In the genomic region with DNA sequence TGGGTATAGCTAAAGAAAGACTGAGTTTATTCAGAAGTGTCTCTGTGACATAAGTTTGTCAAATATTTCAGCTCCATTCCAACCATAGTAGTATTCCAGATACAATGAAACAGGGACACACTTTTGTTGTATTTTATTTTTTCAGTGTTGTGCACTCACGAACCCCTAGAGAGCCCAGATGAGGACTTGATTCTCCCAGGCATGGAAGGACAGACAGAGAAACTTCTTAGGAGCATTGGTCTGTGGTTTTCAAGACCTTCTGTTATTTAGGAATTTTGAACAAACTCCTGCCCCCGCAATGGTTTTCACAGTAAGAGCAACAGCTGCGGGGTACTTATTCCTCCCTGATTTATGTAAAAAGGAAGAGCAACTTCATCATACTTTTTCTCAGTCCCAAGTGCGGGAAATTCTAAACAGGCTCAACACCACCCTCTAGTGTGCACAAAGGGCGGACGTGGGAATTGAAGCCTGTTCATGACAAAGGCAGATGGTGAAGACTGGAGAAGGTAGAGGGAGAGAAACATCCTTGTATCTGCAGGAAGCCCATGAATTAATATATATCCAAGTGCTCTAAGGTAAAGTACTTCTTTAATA, we compare ENCODE assay signal across 8 cellular contexts.
DNase-seq lines count a peak whose midpoint lies in the region; ATAC-seq and TF ChIP-seq lines count a peak whose summit lies in the region.

No MANE protein-coding gene starts in this region.

- H3K27me3 Mint-ChIP-seq in activated CD8-positive, alpha-beta T cell treated with anti-CD3 and anti-CD28 coated beads, Interleukin-2, amount 10 ng/mL, durations not matched to agents 7 days and 5 days (ENCODE audit: low read depth): peaks cover 3% of the 10 kb centered on the region

- ATAC-seq in HG02642 (IDR thresholded peaks at IDR 0.05; ENCODE audit: poor library complexity, unreplicated experiment): peak; percentile 75
- peak; percentile 57 for ATAC-seq in activated CD8-positive, alpha-beta T cell treated with anti-CD3 and anti-CD28 coated beads, Interleukin-2, amount 10 ng/mL, durations not matched to agents 7 days and 5 days

- H3K4me3 Mint-ChIP-seq in activated CD8-positive, alpha-beta T cell treated with anti-CD3 and anti-CD28 coated beads, Interleukin-2, amount 10 ng/mL, durations not matched to agents 7 days and 5 days: no peak overlapping the region

- H3K9me3 Mint-ChIP-seq in activated CD8-positive, alpha-beta T cell treated with anti-CD3 and anti-CD28 coated beads, Interleukin-2, amount 10 ng/mL, durations not matched to agents 7 days and 5 days (ENCODE audit: insufficient read depth): no peaks in the 10 kb centered on the region

- H3K4me3 ChIP-seq in fibroblast of the aortic adventitia (ENCODE audit: low read depth, low read length): no peak overlapping the region

- DNase-seq in activated CD4-positive, alpha-beta T cell treated with anti-CD3 and anti-CD28 coated beads for 48 hours: peak; percentile 52
- DNase-seq in activated CD4-positive, alpha-beta T cell treated with anti-CD3 and anti-CD28 coated beads, Interleukin-2, amount 50 U/mL, for 1 hour: no peak
- peak; percentile 2 for DNase-seq in NCI-H2196 treated with DMSO at 0.1 percent for 48 hours (lab: John Stamatoyannopoulos, UW; ENCODE audit: unreplicated experiment)
- DNase-seq in activated CD8-positive, alpha-beta T cell treated with anti-CD3 and anti-CD28 coated beads, Interleukin-2, amount 10 ng/mL, durations not matched to agents 7 days and 5 days: peak; percentile 51
- DNase-seq in fibroblast of the aortic adventitia (ENCODE audit: low read depth): peak; percentile 52
- peak; percentile 29 for DNase-seq in occipital lobe (lab: John Stamatoyannopoulos, UW)
- DNase-seq in activated CD4-positive, CD25-positive, alpha-beta regulatory T cell (lab: John Stamatoyannopoulos, UW): no peak

- no peaks in the 10 kb centered on the region for H3K36me3 Mint-ChIP-seq in activated CD8-positive, alpha-beta T cell treated with anti-CD3 and anti-CD28 coated beads, Interleukin-2, amount 10 ng/mL, durations not matched to agents 7 days and 5 days (ENCODE audit: low read depth)

- no peak overlapping the region for H3K27ac Mint-ChIP-seq in activated CD8-positive, alpha-beta T cell treated with anti-CD3 and anti-CD28 coated beads, Interleukin-2, amount 10 ng/mL, durations not matched to agents 7 days and 5 days

- POLR2A ChIA-PET in activated CD8-positive, alpha-beta T cell treated with anti-CD3 and anti-CD28 coated beads, Interleukin-2, amount 10 ng/mL, durations not matched to agents 7 days and 5 days (lab: Charles Lee): no interaction called here

- CTCF ChIA-PET in activated CD8-positive, alpha-beta T cell treated with anti-CD3 and anti-CD28 coated beads, Interleukin-2, amount 10 ng/mL, durations not matched to agents 7 days and 5 days (lab: Charles Lee): interaction anchor here (0.7 to 1.3 kb wide), 4 partner anchors 128 to 829 kb away, joined by 3 to 4 read pairs (median 3); no protein-coding TSS in a partner anchor

- peak; percentile 57 for TF ChIP-seq CTCF in fibroblast of the aortic adventitia (IDR thresholded peaks at IDR 0.05; ENCODE audit: insufficient read depth, low read length)

- H3K4me1 Mint-ChIP-seq in activated CD8-positive, alpha-beta T cell treated with anti-CD3 and anti-CD28 coated beads, Interleukin-2, amount 10 ng/mL, durations not matched to agents 7 days and 5 days (ENCODE audit: low read depth): no peaks in the 10 kb centered on the region

Comparison
In these comparisons a context has a peak if more than half of its experiments do, and no peak if none do; other contexts are left out.
1. DNase-seq: peak in activated CD4-positive, alpha-beta T cell treated with anti-CD3 and anti-CD28 coated beads for 48 hours (single experiment), NCI-H2196 treated with DMSO at 0.1 percent for 48 hours (single experiment), activated CD8-positive, alpha-beta T cell treated with anti-CD3 and anti-CD28 coated beads, Interleukin-2, amount 10 ng/mL, durations not matched to agents 7 days and 5 days (single experiment), fibroblast of the aortic adventitia (single experiment) and occipital lobe (single experiment); none in activated CD4-positive, alpha-beta T cell treated with anti-CD3 and anti-CD28 coated beads, Interleukin-2, amount 50 U/mL, for 1 hour (single experiment) and activated CD4-positive, CD25-positive, alpha-beta regulatory T cell (0 of 4).